8 cellular contexts compared by ENCODE assay signal in the genomic region with DNA sequence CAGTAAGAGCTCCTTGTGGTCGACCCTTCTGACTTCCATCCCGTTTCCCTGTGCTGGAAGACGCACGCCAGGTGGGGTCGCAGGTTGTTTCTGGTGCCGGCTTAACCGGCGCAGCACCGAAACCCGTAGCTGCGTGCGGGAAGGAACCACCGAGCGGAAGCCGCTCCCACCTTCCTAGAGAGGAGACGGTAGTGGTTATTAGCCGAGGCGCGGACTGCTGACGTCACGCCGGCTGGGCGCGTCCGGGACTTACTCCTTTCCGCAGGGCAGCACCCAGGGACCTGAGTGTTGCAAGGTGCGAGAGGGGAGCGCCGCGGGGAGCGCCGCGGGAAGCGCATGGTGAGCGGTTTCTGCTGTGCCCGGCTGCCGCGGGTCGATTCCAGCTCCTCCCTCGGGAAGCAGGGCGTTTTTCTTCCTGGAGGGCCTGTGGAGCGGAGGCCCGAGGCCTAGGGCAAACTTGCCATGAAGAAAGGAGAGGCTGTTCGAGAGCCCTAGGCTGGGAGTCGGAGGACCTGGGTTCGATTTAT. TPM values are rescaled to one million over a fixed set of nuclear protein-coding genes. Genes with fewer than 3 reads are reported as not detected.
DNase-seq lines count a peak whose midpoint lies in the region; ATAC-seq, FAIRE-seq and TF ChIP-seq lines count a peak whose summit lies in the region.

ZNF501 (plus strand) TSS at position 252 of the 527 bp plus-strand sequence. CDS start 4,787 bp downstream, outside the sequence.

- no peaks in the 10 kb centered on the region for H3K27me3 Mint-ChIP-seq in IgD-negative memory B cell

- H3K4me1 ChIP-seq in BLaER1 treated with 17β-estradiol and CSF1 and Interleukin-3, amounts not matched to agents 10 nM and 100 nM: no peaks in the 10 kb centered on the region; a peak in 1 of 20 replicates
- peaks cover 0 to 2% (median 0%) of the 10 kb centered on the region in 3 donors for H3K4me1 ChIP-seq in pancreas
- H3K4me1 ChIP-seq in thoracic aorta (ENCODE audit: control insufficient read depth in 1 of 2, low read depth in 2 of 2): peaks cover 0 to 14% of the 10 kb centered on the region in 2 donors

- 0 to 1% methylated on average over 43 to 46 of the region's 46 CpGs for whole genome bisulfite sequencing in pancreas, 2 donors

- H3K27ac ChIP-seq in BLaER1 treated with 17β-estradiol and CSF1 and Interleukin-3, amounts not matched to agents 10 nM and 100 nM: peak within 1 kb of the TSS; percentile 22 to 68 (median 57); a peak in 21 of 22 replicates
- H3K27ac ChIP-seq in pancreas (peak within 1 kb of the TSS in 2 of 4 donors; percentile 2 to 10), thoracic aorta (no peak within 1 kb of the TSS)

- peak within 1 kb of the TSS; percentile 54 to 74 (median 67) for H3K9ac ChIP-seq in BLaER1 treated with 17β-estradiol and CSF1 and Interleukin-3, amounts not matched to agents 10 nM and 100 nM

- FAIRE-seq in pancreas (lab: Jason Lieb, UNC): no peak

- peak within 1 kb of the TSS; percentile 90 to 95 (median 91) for H3K27ac Mint-ChIP-seq in IgD-negative memory B cell

- H3K4me1 Mint-ChIP-seq in IgD-negative memory B cell: peaks cover 5 to 9% (median 7%) of the 10 kb centered on the region in 3 donors

- intact Hi-C loops in cardiac septum (cut with DNase I): loop anchor here (1.0 to 2.0 kb wide), 2 partner anchors 17 to 31 kb away; partner anchors contain the start of genes KIAA1143, KIF15 and ZNF502
- intact Hi-C loops in pancreas (cut with DNase I): no loop called here

- peak within 1 kb of the TSS; percentile 54 to 73 (median 66) for H3K4me3 ChIP-seq in BLaER1 treated with 17β-estradiol and CSF1 and Interleukin-3, amounts not matched to agents 10 nM and 100 nM
- H3K4me3 ChIP-seq in pancreas (peak within 1 kb of the TSS; percentile 31 to 74 (median 68)), thoracic aorta (peak within 1 kb of the TSS; percentile 77)

- H3K36me3 Mint-ChIP-seq in IgD-negative memory B cell: peaks cover 18% of the 10 kb centered on the region

- no peaks in the 10 kb centered on the region for H4K20me1 ChIP-seq in BLaER1 treated with 17β-estradiol and CSF1 and Interleukin-3, amounts not matched to agents 10 nM and 100 nM

- peak within 1 kb of the TSS; percentile 40 to 68 (median 57) for H3K4me2 ChIP-seq in BLaER1 treated with 17β-estradiol and CSF1 and Interleukin-3, amounts not matched to agents 10 nM and 100 nM

- H3K36me3 ChIP-seq in BLaER1 treated with 17β-estradiol and CSF1 and Interleukin-3, amounts not matched to agents 10 nM and 100 nM: peaks cover 30 to 40% (median 35%) of the 10 kb centered on the region in 11 experiments
- H3K36me3 ChIP-seq in pancreas: peaks cover 0 to 32% (median 23%) of the 10 kb centered on the region in 3 donors
- H3K36me3 ChIP-seq in thoracic aorta: peaks cover 23% of the 10 kb centered on the region

- peak within 1 kb of the TSS; percentile 95 to 100 (median 96) for H3K4me3 Mint-ChIP-seq in IgD-negative memory B cell

- peaks cover 0 to 11% (median 7%) of the 10 kb centered on the region in 11 experiments; a peak in 13 of 22 replicates for H3K27me3 ChIP-seq in BLaER1 treated with 17β-estradiol and CSF1 and Interleukin-3, amounts not matched to agents 10 nM and 100 nM
- H3K27me3 ChIP-seq in pancreas (no peaks in the 10 kb centered on the region), thoracic aorta (replicated peaks; ENCODE audit: insufficient read depth) (no peaks in the 10 kb centered on the region)

- ATAC-seq in GM19438 (IDR thresholded peaks at IDR 0.05; ENCODE audit: low read depth, unreplicated experiment): peak; percentile 98
- peak; percentile 100 for ATAC-seq in pancreas
- ATAC-seq in thoracic aorta (ENCODE audit: insufficient number of reproducible peaks, low FRiP score, low read depth): no peak

- peaks cover 100% of the 10 kb centered on the region in 11 experiments for H3K9me3 ChIP-seq in BLaER1 treated with 17β-estradiol and CSF1 and Interleukin-3, amounts not matched to agents 10 nM and 100 nM (replicated peaks in 1 of 11)
- peaks cover 0 to 8% (median 1%) of the 10 kb centered on the region in 4 donors for H3K9me3 ChIP-seq in pancreas
- peaks cover 58% of the 10 kb centered on the region for H3K9me3 ChIP-seq in thoracic aorta

- H3K9me3 Mint-ChIP-seq in IgD-negative memory B cell: peaks cover 22 to 59% (median 36%) of the 10 kb centered on the region in 3 donors

- DNase-seq in SK-N-DZ (ENCODE audit: low spot score) (peak; percentile 91), cardiac septum (ENCODE audit: low spot score) (peak; percentile 97), pancreas (peak; percentile 92 to 98 (median 94)), thoracic aorta (ENCODE audit: low spot score) (peak; percentile 84)
- peak; percentile 57 for DNase-seq in activated naive CD8-positive, alpha-beta T cell treated with anti-CD3 and anti-CD28 coated beads, Interleukin-2, amount 50 U/mL, for 16 hours (ENCODE audit: low read depth, low spot score)

- no peak for TF ChIP-seq CTCF in pancreas (IDR thresholded peaks at IDR 0.05)
- TF ChIP-seq CTCF in thoracic aorta (IDR thresholded peaks at IDR 0.05): no peak

RNA-seq across cellular contexts. Expression of gene ZNF501, which starts in this region (rescaled TPM):
- 2.0 TPM for polyA plus RNA-seq in IgD-negative memory B cell
- 6.0 and 7.2 TPM in 2 replicates for polyA plus RNA-seq in SK-N-DZ (2014; cell fraction: cytosol; rRNA removed)
- 3.5 and 10.2 TPM in 2 replicates for polyA plus RNA-seq in SK-N-DZ (2014; cell fraction: nucleus; rRNA removed)
- 4.4 TPM for total RNA-seq in cardiac septum
- 1 to 10 TPM; 1.3 to 4.0 (median 2.4) TPM for total RNA-seq in pancreas
- 1 to 10 TPM in 1 of 2 donors, under 1 TPM in 1; 0.84 to 1.9 TPM for polyA plus RNA-seq in pancreas
- 1 to 10 TPM; 3.0 to 3.6 TPM for total RNA-seq in thoracic aorta

Comparison
In these comparisons a context has a peak if more than half of its experiments do, and no peak if none do; other contexts are left out.
1. H3K27ac ChIP-seq: peak in BLaER1 treated with 17β-estradiol and CSF1 and Interleukin-3, amounts not matched to agents 10 nM and 100 nM (11 of 11); none in thoracic aorta (0 of 2).
2. Peak in every context shown above with its lines, with median percentiles within 50 percentile points of each other: H3K4me3 ChIP-seq and DNase-seq.